Comparison of ENCODE assay signal across 25 cellular contexts in genomic region chr2:136301012-136301411, GRCh38.
DNase-seq lines count a peak whose midpoint lies in the region; ATAC-seq, FAIRE-seq and TF ChIP-seq lines count a peak whose summit lies in the region.
"Had no signal": no experiment of that assay in that cellular context is flagged by ENCODE, and none has a peak within 500 bp of the region (broad histone marks: within the 10 kb centered on the region; RNA-seq: fewer than 3 reads in every experiment).

No MANE protein-coding gene starts in this region.

- H3K4ac ChIP-seq in trophoblast cell (ENCODE audit: low read depth, low read length): no peak overlapping the region

- in situ Hi-C loops in HepG2 (cut with HindIII; ENCODE audit: extremely low pct_ligation_motif_present, low pct_unique_long_range_greater_than_20kb): no loop called here

- H3K79me2 ChIP-seq in HepG2 (ENCODE audit: insufficient read depth, low read length) (no peaks in the 10 kb centered on the region), trophoblast cell (ENCODE audit: control insufficient read depth, insufficient read depth, low read length, poor library complexity) (no peaks in the 10 kb centered on the region)

- TF ChIP-seq EP300 in HepG2 (IDR thresholded peaks at IDR 0.05; ENCODE audit: low read depth in 2 of 2, low read length in 2 of 2) (no peak), HepG2 (CRISPR knock-in tag; IDR thresholded peaks at IDR 0.05; ENCODE audit: borderline replicate concordance) (no peak)

- H3K27me3 ChIP-seq in liver (ENCODE audit: control insufficient read depth in 4 of 4, insufficient read depth in 4 of 4, low read length in 3 of 4): no peaks in the 10 kb centered on the region
- H3K27me3 ChIP-seq in HepG2 (ENCODE audit: control insufficient read depth in 1 of 2, insufficient read depth in 2 of 2, low read length in 2 of 2): peaks cover 0 to 3% of the 10 kb centered on the region in 2 experiments; a peak in 2 of 5 replicates
- H3K27me3 ChIP-seq in endodermal cell (ENCODE audit: control insufficient read depth, insufficient read depth, low read length, poor library complexity, severe bottlenecking): no peaks in the 10 kb centered on the region
- no peaks in the 10 kb centered on the region for H3K27me3 ChIP-seq in trophoblast cell (ENCODE audit: insufficient read depth, low read length)
- H3K27me3 ChIP-seq: BLaER1 had no signal

- intact Hi-C loops in HepG2 (cut with micrococcal nuclease; ENCODE audit: unreplicated experiment) (no loop called here), head of caudate nucleus (cut with DNase I) (no loop called here)

- H4K12ac ChIP-seq in trophoblast cell (ENCODE audit: low read depth, low read length): no peak overlapping the region

- no peak overlapping the region for H3K23ac ChIP-seq in trophoblast cell (ENCODE audit: low read length)

- H2BK12ac ChIP-seq in trophoblast cell (ENCODE audit: low read length): no peak overlapping the region

- no peak overlapping the region for H2BK5ac ChIP-seq in trophoblast cell (ENCODE audit: low read depth, low read length, poor library complexity)

- no peak overlapping the region for H2AK5ac ChIP-seq in trophoblast cell (ENCODE audit: low read length)

- H4K91ac ChIP-seq in trophoblast cell (ENCODE audit: low read depth, low read length): no peak overlapping the region

- H3K4me3 Mint-ChIP-seq in endodermal cell (no peak overlapping the region), immature natural killer cell (no peak overlapping the region), T-helper 17 cell (no peak overlapping the region)
- H3K4me3 Mint-ChIP-seq: B cell; CD4-positive, CD25-positive, alpha-beta regulatory T cell; CD8-positive, alpha-beta T cell; HFFc6 had no signal

- H3K9me3 ChIP-seq in liver (ENCODE audit: control insufficient read depth in 4 of 4, low read length in 3 of 4) (no peaks in the 10 kb centered on the region), HepG2 (ENCODE audit: low read length) (no peaks in the 10 kb centered on the region), endodermal cell (ENCODE audit: control insufficient read depth, low read length) (no peaks in the 10 kb centered on the region), trophoblast cell (ENCODE audit: insufficient read depth, low read depth, low read length) (no peaks in the 10 kb centered on the region), T-helper 17 cell (ENCODE audit: control insufficient read depth, low read length, poor library complexity, severe bottlenecking) (no peaks in the 10 kb centered on the region)
- H3K9me3 ChIP-seq: BLaER1, Caco-2, HAP-1 had no signal

- BruUV-seq in HepG2 (replicated peaks; lab: Mats Ljungman, UMichigan): no TSS peak

- H3K27ac Mint-ChIP-seq in endodermal cell (no peak overlapping the region), immature natural killer cell (no peak overlapping the region), T-helper 17 cell (no peak overlapping the region)
- H3K27ac Mint-ChIP-seq: B cell; CD8-positive, alpha-beta T cell; HFFc6 had no signal

- H3K27ac ChIP-seq in liver (ENCODE audit: low read depth in 1 of 2, low read length in 2 of 2) (no peak overlapping the region), HepG2 (ENCODE audit: extremely low read length, insufficient read depth, low read length) (no peak overlapping the region), endodermal cell (ENCODE audit: low read depth, low read length) (peak overlapping the region; percentile 65), trophoblast cell (ENCODE audit: low read depth, low read length) (no peak overlapping the region)
- H3K27ac ChIP-seq: 22Rv1, BLaER1, C4-2B had no signal

- H3K27me3 Mint-ChIP-seq in endodermal cell (ENCODE audit: insufficient read depth): no peaks in the 10 kb centered on the region
- H3K27me3 Mint-ChIP-seq in immature natural killer cell (ENCODE audit: low read depth in 3 of 3): peaks cover 2 to 4% (median 2%) of the 10 kb centered on the region in 3 donors
- H3K27me3 Mint-ChIP-seq in T-helper 17 cell: peaks cover 6% of the 10 kb centered on the region
- H3K27me3 Mint-ChIP-seq: B cell had no signal

- TF ChIP-seq RAD21 in liver (IDR thresholded peaks at IDR 0.05) (no peak), HepG2 (CRISPR knock-in tag; IDR thresholded peaks at IDR 0.05) (no peak)

- no peak overlapping the region for H3K18ac ChIP-seq in trophoblast cell (ENCODE audit: low read length)

- POLR2A ChIA-PET in HepG2 (lab: Yijun Ruan, JAX): no interaction called here

- WGBS in liver: 82% methylated on average over 10 of the region's 10 CpGs
- WGBS in HepG2 (ENCODE audit: low lambda C conversion rate): 47% methylated on average over 10 of the region's 10 CpGs
- WGBS in endodermal cell (ENCODE audit: insufficient coverage in 1 of 2, insufficient read length in 1 of 2), 2 experiments: 95% methylated on average over 10 of the region's 10 CpGs
- no CpG with 5 or more reads among the region's 10 CpGs for WGBS in trophoblast cell (ENCODE audit: extremely low coverage, insufficient coverage, insufficient read length)

- no peak overlapping the region for H4K8ac ChIP-seq in trophoblast cell (ENCODE audit: low read depth, low read length)

- H3K4me1 Mint-ChIP-seq in endodermal cell: peaks cover 9% of the 10 kb centered on the region
- H3K4me1 Mint-ChIP-seq in immature natural killer cell: peaks cover 11 to 12% of the 10 kb centered on the region in 2 donors
- peaks cover 3% of the 10 kb centered on the region for H3K4me1 Mint-ChIP-seq in T-helper 17 cell

- H3K9me3 Mint-ChIP-seq in endodermal cell: no peaks in the 10 kb centered on the region
- no peaks in the 10 kb centered on the region for H3K9me3 Mint-ChIP-seq in immature natural killer cell
- H3K9me3 Mint-ChIP-seq: CD4-positive, CD25-positive, alpha-beta regulatory T cell; CD8-positive, alpha-beta T cell had no signal

- H3K36me3 ChIP-seq in liver (ENCODE audit: control insufficient read depth in 4 of 4, insufficient read depth in 3 of 4, low read depth in 1 of 4, low read length in 3 of 4) (no peaks in the 10 kb centered on the region), HepG2 (replicated peaks in 1 of 2; ENCODE audit: control insufficient read depth in 1 of 2, insufficient read depth in 2 of 2, low read length in 2 of 2) (no peaks in the 10 kb centered on the region), endodermal cell (ENCODE audit: control insufficient read depth, insufficient read depth, low read length) (no peaks in the 10 kb centered on the region), trophoblast cell (ENCODE audit: control insufficient read depth in 1 of 2, insufficient read depth in 2 of 2, low read length in 2 of 2) (no peaks in the 10 kb centered on the region)
- H3K36me3 ChIP-seq: BLaER1, HAP-1 had no signal

- H3K4me3 ChIP-seq in liver (ENCODE audit: low read depth in 1 of 3, low read length in 3 of 3) (no peak overlapping the region), HepG2 (replicated peaks in 1 of 3; ENCODE audit: insufficient read depth in 1 of 3, low read depth in 2 of 3, low read length in 3 of 3) (no peak overlapping the region), endodermal cell (ENCODE audit: low read length) (no peak overlapping the region), trophoblast cell (ENCODE audit: low read depth, low read length) (no peak overlapping the region)
- H3K4me3 ChIP-seq: BLaER1, HAP-1 had no signal

- H3K4me2 ChIP-seq in HepG2 (ENCODE audit: low read depth, low read length) (no peak overlapping the region), trophoblast cell (ENCODE audit: low read length) (no peak overlapping the region)
- H3K4me2 ChIP-seq: BLaER1 had no signal

- H2AFZ ChIP-seq in HepG2 (ENCODE audit: low read length) (no peak overlapping the region), trophoblast cell (ENCODE audit: insufficient read depth, low read length, poor library complexity) (no peak overlapping the region)

- FAIRE-seq in HepG2 (lab: Jason Lieb, UNC): no peak
- FAIRE-seq: A204.1, G401.6, GM12892, GM19239, H54 had no signal

- H3K14ac ChIP-seq in trophoblast cell (ENCODE audit: low read length): no peak overlapping the region

- H3K79me1 ChIP-seq in trophoblast cell (ENCODE audit: low read length): no peaks in the 10 kb centered on the region

- no peaks in the 10 kb centered on the region for H3K36me3 Mint-ChIP-seq in endodermal cell (ENCODE audit: low read depth)
- no peaks in the 10 kb centered on the region for H3K36me3 Mint-ChIP-seq in immature natural killer cell
- no peaks in the 10 kb centered on the region for H3K36me3 Mint-ChIP-seq in T-helper 17 cell (ENCODE audit: low read depth)
- H3K36me3 Mint-ChIP-seq: CD4-positive, CD25-positive, alpha-beta regulatory T cell; CD8-positive, alpha-beta T cell had no signal

- no peak overlapping the region for H3K9ac ChIP-seq in liver (ENCODE audit: low read depth in 1 of 2, low read length in 2 of 2)
- H3K9ac ChIP-seq in HepG2 (ENCODE audit: insufficient read depth, low read depth, low read length): no peak overlapping the region
- no peak overlapping the region for H3K9ac ChIP-seq in endodermal cell (ENCODE audit: extremely low read depth, low read length, poor library complexity, severe bottlenecking)
- peak overlapping the region; percentile 33 for H3K9ac ChIP-seq in trophoblast cell (ENCODE audit: low read length)
- H3K9ac ChIP-seq: BLaER1 had no signal

- DNase-seq in HepG2 (ENCODE audit: low spot score) (no peak), endodermal cell (no peak), trophoblast cell (no peak), immature natural killer cell (no peak), head of caudate nucleus (no peak), T-helper 17 cell (no peak)
- no peak for DNase-seq in activated CD8-positive, alpha-beta memory T cell treated with anti-CD3 and anti-CD28 coated beads, Interleukin-2, amount 50 U/mL, for 4 hours
- DNase-seq: Caco-2; CD4-positive, CD25-positive, alpha-beta regulatory T cell; CD8-positive, alpha-beta T cell; DMS153; DND-41; GOT3; HFFc6 had no signal

- ATAC-seq in HepG2: no peak
- ATAC-seq in T-helper 17 cell: no peak
- ATAC-seq: CD8-positive, alpha-beta T cell had no signal

- H3K4me1 ChIP-seq in liver (ENCODE audit: control insufficient read depth in 4 of 4, insufficient read depth in 4 of 4, low read length in 3 of 4) (no peaks in the 10 kb centered on the region), HepG2 (ENCODE audit: insufficient read depth, low read length) (no peaks in the 10 kb centered on the region), endodermal cell (ENCODE audit: control insufficient read depth, insufficient read depth, low read length) (no peaks in the 10 kb centered on the region), trophoblast cell (ENCODE audit: control insufficient read depth in 1 of 2, insufficient read depth in 2 of 2, low read length in 2 of 2) (no peaks in the 10 kb centered on the region)
- H3K4me1 ChIP-seq: Caco-2, HAP-1 had no signal

- H4K20me1 ChIP-seq in HepG2 (ENCODE audit: insufficient read depth, low read length): no peaks in the 10 kb centered on the region
- H4K20me1 ChIP-seq: BLaER1 had no signal

- TF ChIP-seq CTCF in liver (IDR thresholded peaks at IDR 0.05; ENCODE audit: low read depth, low read length, missing input control) (no peak), HepG2 (CRISPR knock-in tag; IDR thresholded peaks at IDR 0.05) (no peak), endodermal cell (conservative IDR thresholded peaks at IDR 0.05) (no peak)

- TF ChIP-seq POLR2A in HepG2 (IDR thresholded peaks at IDR 0.05; ENCODE audit: insufficient read depth in 1 of 2, low read depth in 2 of 2, low read length in 2 of 2): no peak

- CTCF ChIA-PET in HepG2 (lab: Yijun Ruan, JAX; ENCODE audit: low intra/inter-chr PET ratio, low total read pairs): no interaction called here

- H2BK120ac ChIP-seq in trophoblast cell (ENCODE audit: insufficient read depth, low read length, poor library complexity): no peak overlapping the region
